18 cellular contexts compared by ENCODE assay signal in genomic region chr12:132471858-132472255, GRCh38. TPM values are rescaled to one million over a fixed set of nuclear protein-coding genes. Genes with fewer than 3 reads are reported as not detected.
DNase-seq lines count a peak whose midpoint lies in the region; ATAC-seq and TF ChIP-seq lines count a peak whose summit lies in the region.
"Had no signal": no experiment of that assay in that cellular context is flagged by ENCODE, and none has a peak within 500 bp of the region (broad histone marks: within the 10 kb centered on the region; RNA-seq: fewer than 3 reads in every experiment).

No MANE protein-coding gene starts in this region.

- POLR2A ChIA-PET in Panc1 (lab: Charles Lee) = no interaction called here

- no peaks in the 10 kb centered on the region for H3K9me3 Mint-ChIP-seq in natural killer cell
- H3K9me3 Mint-ChIP-seq in natural killer cell treated with Interleukin-12 subunit alpha and Interleukin-12 subunit beta and Interleukin-15 and Interleukin-18, amount 100 ng/mL, for 72 hours = no peaks in the 10 kb centered on the region
- no peaks in the 10 kb centered on the region for H3K9me3 Mint-ChIP-seq in dendritic cell treated with granulocyte-macrophage colony-stimulating factor and Interleukin-4, amounts not matched to agents 40 ng/mL and 50 ng/mL, for 4 days
- H3K9me3 Mint-ChIP-seq in stimulated activated memory B cell treated with anti-CD40 and anti-IgM and Interleukin-4, amounts not matched to agents 10 μg/mL and 1 μg/mL and 100 μg/mL, for 72 hours = peaks cover 5% of the 10 kb centered on the region

- H3K36me3 ChIP-seq in Panc1 (ENCODE audit: control insufficient read depth, insufficient read depth, low read length) = no peaks in the 10 kb centered on the region
- H3K36me3 ChIP-seq: lower lobe of right lung had no signal

- peaks cover 23 to 49% of the 10 kb centered on the region in 2 donors for H3K4me1 Mint-ChIP-seq in natural killer cell
- H3K4me1 Mint-ChIP-seq in natural killer cell treated with Interleukin-12 subunit alpha and Interleukin-12 subunit beta and Interleukin-15 and Interleukin-18, amount 100 ng/mL, for 72 hours (ENCODE audit: low read depth in 2 of 2) = peaks cover 21 to 34% of the 10 kb centered on the region in 2 donors
- H3K4me1 Mint-ChIP-seq in dendritic cell treated with granulocyte-macrophage colony-stimulating factor and Interleukin-4, amounts not matched to agents 40 ng/mL and 50 ng/mL, for 4 days (ENCODE audit: low read depth) = peaks cover 44% of the 10 kb centered on the region
- H3K4me1 Mint-ChIP-seq in stimulated activated memory B cell treated with anti-CD40 and anti-IgM and Interleukin-4, amounts not matched to agents 10 μg/mL and 1 μg/mL and 100 μg/mL, for 72 hours = peaks cover 65% of the 10 kb centered on the region

- H3K4me3 Mint-ChIP-seq in natural killer cell = peak overlapping the region; percentile 47
- H3K4me3 Mint-ChIP-seq in natural killer cell treated with Interleukin-12 subunit alpha and Interleukin-12 subunit beta and Interleukin-15 and Interleukin-18, amount 100 ng/mL, for 72 hours = no peak overlapping the region
- no peak overlapping the region for H3K4me3 Mint-ChIP-seq in dendritic cell treated with granulocyte-macrophage colony-stimulating factor and Interleukin-4, amounts not matched to agents 40 ng/mL and 50 ng/mL, for 4 days
- H3K4me3 Mint-ChIP-seq in stimulated activated memory B cell treated with anti-CD40 and anti-IgM and Interleukin-4, amounts not matched to agents 10 μg/mL and 1 μg/mL and 100 μg/mL, for 72 hours = peak overlapping the region; percentile 4
- H3K4me3 Mint-ChIP-seq: endodermal cell had no signal

- BruUV-seq in Panc1 (replicated peaks; lab: Mats Ljungman, UMichigan) = no TSS peak

- H3K4me3 ChIP-seq in Panc1 (ENCODE audit: low read depth in 2 of 2, low read length in 2 of 2) = no peak overlapping the region
- H3K4me3 ChIP-seq: lower lobe of right lung had no signal

- no peaks in the 10 kb centered on the region for H3K36me3 Mint-ChIP-seq in natural killer cell
- peaks cover 4% of the 10 kb centered on the region for H3K36me3 Mint-ChIP-seq in natural killer cell treated with Interleukin-12 subunit alpha and Interleukin-12 subunit beta and Interleukin-15 and Interleukin-18, amount 100 ng/mL, for 72 hours
- no peaks in the 10 kb centered on the region for H3K36me3 Mint-ChIP-seq in dendritic cell treated with granulocyte-macrophage colony-stimulating factor and Interleukin-4, amounts not matched to agents 40 ng/mL and 50 ng/mL, for 4 days (ENCODE audit: low read depth)
- H3K36me3 Mint-ChIP-seq in stimulated activated memory B cell treated with anti-CD40 and anti-IgM and Interleukin-4, amounts not matched to agents 10 μg/mL and 1 μg/mL and 100 μg/mL, for 72 hours = no peaks in the 10 kb centered on the region

- H3K27me3 ChIP-seq in Panc1 (ENCODE audit: control insufficient read depth, insufficient read depth, low read length) = no peaks in the 10 kb centered on the region

- DNase-seq in natural killer cell = no peak
- DNase-seq in natural killer cell treated with Interleukin-12 subunit alpha and Interleukin-12 subunit beta and Interleukin-15 and Interleukin-18, amount 100 ng/mL, for 72 hours (ENCODE audit: low spot score) = no peak
- no peak for DNase-seq in Panc1 (ENCODE audit: low read depth, low spot score)
- no peak for DNase-seq in NCI-H446 treated with DMSO at 0.1 percent for 48 hours (lab: John Stamatoyannopoulos, UW)
- DNase-seq in NCI-H1417 treated with DMSO at 0.1 percent for 48 hours (lab: John Stamatoyannopoulos, UW) = no peak
- no peak for DNase-seq in NCI-H2107 treated with DMSO at 0.1 percent for 48 hours (lab: John Stamatoyannopoulos, UW; ENCODE audit: unreplicated experiment)
- DNase-seq: activated CD4-positive, alpha-beta T cell treated with anti-CD3 and anti-CD28 coated beads, Interleukin-2, amount 50 U/mL, for 4 hours; aorta; cerebellar nuclear complex; endodermal cell; HCEC 1CT; head of caudate nucleus; lower lobe of right lung; NCI-H2029; NCI-H524 treated with DMSO at 0.1 percent for 48 hours; stimulated activated CD4-positive, alpha-beta T cell treated with anti-CD3 and anti-CD28 coated beads, Interleukin-4, amount 100 ng/mL, for 1 hour had no signal

- ATAC-seq in natural killer cell (no peak), Panc1 (no peak)
- ATAC-seq in natural killer cell treated with Interleukin-12 subunit alpha and Interleukin-12 subunit beta and Interleukin-15 and Interleukin-18, amount 100 ng/mL, for 72 hours = no peak
- ATAC-seq in stimulated activated memory B cell treated with anti-CD40 and anti-IgM and Interleukin-4, amounts not matched to agents 10 μg/mL and 1 μg/mL and 100 μg/mL, for 72 hours = no peak

- 0 out of 2 replicates have a peak overlapping the region, but pooled peaks have one; percentile 10 for H3K27ac ChIP-seq in Panc1 (ENCODE audit: low read length)
- H3K27ac ChIP-seq: lower lobe of right lung had no signal

- in situ Hi-C loops in Panc1 (cut with HindIII; ENCODE audit: low pct_unique_long_range_greater_than_20kb, low sequenced_read_pairs) = no loop called here

- H3K9me3 ChIP-seq in Panc1 (ENCODE audit: control insufficient read depth, insufficient read depth, low read depth, low read length) = no peaks in the 10 kb centered on the region
- H3K9me3 ChIP-seq: lower lobe of right lung had no signal

- TF ChIP-seq CTCF in natural killer cell (IDR thresholded peaks at IDR 0.05) (no peak), Panc1 (IDR thresholded peaks at IDR 0.05) (no peak)

- peaks cover 11 to 28% of the 10 kb centered on the region in 2 donors for H3K27me3 Mint-ChIP-seq in natural killer cell (ENCODE audit: low read depth in 2 of 2)
- peaks cover 12 to 22% of the 10 kb centered on the region in 2 donors for H3K27me3 Mint-ChIP-seq in natural killer cell treated with Interleukin-12 subunit alpha and Interleukin-12 subunit beta and Interleukin-15 and Interleukin-18, amount 100 ng/mL, for 72 hours
- peaks cover 37% of the 10 kb centered on the region for H3K27me3 Mint-ChIP-seq in dendritic cell treated with granulocyte-macrophage colony-stimulating factor and Interleukin-4, amounts not matched to agents 40 ng/mL and 50 ng/mL, for 4 days
- no peaks in the 10 kb centered on the region for H3K27me3 Mint-ChIP-seq in stimulated activated memory B cell treated with anti-CD40 and anti-IgM and Interleukin-4, amounts not matched to agents 10 μg/mL and 1 μg/mL and 100 μg/mL, for 72 hours

- intact Hi-C loops in natural killer cell (cut with micrococcal nuclease) (no loop called here), Panc1 (cut with micrococcal nuclease; ENCODE audit: unreplicated experiment) (no loop called here)
- intact Hi-C loops in dendritic cell treated with granulocyte-macrophage colony-stimulating factor and Interleukin-4, amounts not matched to agents 40 ng/mL and 50 ng/mL, for 4 days (cut with micrococcal nuclease) = no loop called here

- CTCF ChIA-PET in Panc1 (lab: Charles Lee) = no interaction called here

- peaks cover 21% of the 10 kb centered on the region for H3K4me1 ChIP-seq in Panc1 (ENCODE audit: control insufficient read depth, insufficient read depth, low read length)
- H3K4me1 ChIP-seq: lower lobe of right lung had no signal

- peak overlapping the region; percentile 56 to 69 for H3K27ac Mint-ChIP-seq in natural killer cell
- H3K27ac Mint-ChIP-seq in natural killer cell treated with Interleukin-12 subunit alpha and Interleukin-12 subunit beta and Interleukin-15 and Interleukin-18, amount 100 ng/mL, for 72 hours = peak overlapping the region in 1 of 2 donors; percentile 2
- peak overlapping the region; percentile 73 for H3K27ac Mint-ChIP-seq in dendritic cell treated with granulocyte-macrophage colony-stimulating factor and Interleukin-4, amounts not matched to agents 40 ng/mL and 50 ng/mL, for 4 days
- peak overlapping the region; percentile 85 for H3K27ac Mint-ChIP-seq in stimulated activated memory B cell treated with anti-CD40 and anti-IgM and Interleukin-4, amounts not matched to agents 10 μg/mL and 1 μg/mL and 100 μg/mL, for 72 hours
- H3K27ac Mint-ChIP-seq: endodermal cell had no signal

RNA-seq across cellular contexts. Expression of gene FBRSL1, which starts 18.1 kb away (rescaled TPM):
- total RNA-seq in natural killer cell = 10 to 100 TPM; 67.5 to 78.0 (median 76.2) TPM
- 10 to 100 TPM; 38.0 to 91.5 TPM for total RNA-seq in natural killer cell treated with Interleukin-12 subunit alpha and Interleukin-12 subunit beta and Interleukin-15 and Interleukin-18, amount 100 ng/mL, for 72 hours
- 104 TPM for total RNA-seq in Panc1 (2021; ENCODE audit: unreplicated experiment)
- 132 TPM for polyA plus RNA-seq in Panc1 (2012; ENCODE audit: insufficient read length)

Comparison
In these comparisons a context has a peak if more than half of its experiments do, and no peak if none do; other contexts are left out.
1. H3K4me3 Mint-ChIP-seq: peak in natural killer cell (single experiment) and stimulated activated memory B cell treated with anti-CD40 and anti-IgM and Interleukin-4, amounts not matched to agents 10 μg/mL and 1 μg/mL and 100 μg/mL, for 72 hours (single experiment); none in natural killer cell treated with Interleukin-12 subunit alpha and Interleukin-12 subunit beta and Interleukin-15 and Interleukin-18, amount 100 ng/mL, for 72 hours (single experiment) and dendritic cell treated with granulocyte-macrophage colony-stimulating factor and Interleukin-4, amounts not matched to agents 40 ng/mL and 50 ng/mL, for 4 days (single experiment).